ENCODE assay signal across 9 cellular contexts in genomic region chr1:227318003-227318851, GRCh38. TPM values are rescaled to one million over a fixed set of nuclear protein-coding genes. Genes with fewer than 3 reads are reported as not detected.
DNase-seq lines count a peak whose midpoint lies in the region; ATAC-seq and TF ChIP-seq lines count a peak whose summit lies in the region.
"Had no signal": no experiment of that assay in that cellular context is flagged by ENCODE, and none has a peak within 500 bp of the region (broad histone marks: within the 10 kb centered on the region; RNA-seq: fewer than 3 reads in every experiment).

Gene CDC42BPA (minus strand): TSS chr1:227318492. CDS start chr1:227317182, 1,310 bp downstream.

- H3K36me3 ChIP-seq in adrenal gland (replicated peaks in 1 of 2) = no peaks in the 10 kb centered on the region
- H3K36me3 ChIP-seq in uterus = no peaks in the 10 kb centered on the region

- no peaks in the 10 kb centered on the region for H3K27me3 ChIP-seq in adrenal gland
- no peaks in the 10 kb centered on the region for H3K27me3 ChIP-seq in uterus

- H3K27ac ChIP-seq in RWPE1 (peak within 1 kb of the TSS; percentile 94), adrenal gland (peak within 1 kb of the TSS; percentile 74 to 98 (median 95)), uterus (peak within 1 kb of the TSS; percentile 97)

- H3K4me3 ChIP-seq in adrenal gland (peak within 1 kb of the TSS; percentile 44 to 96 (median 93)), uterus (peak within 1 kb of the TSS; percentile 64 to 72)

- TF ChIP-seq CTCF in RWPE1 (conservative IDR thresholded peaks at IDR 0.05; ENCODE audit: low read depth) = no peak
- no peak for TF ChIP-seq CTCF in adrenal gland (IDR thresholded peaks at IDR 0.05)
- no peak for TF ChIP-seq CTCF in uterus (IDR thresholded peaks at IDR 0.05)

- POLR2A ChIA-PET in RWPE1 (lab: Yijun Ruan, JAX; ENCODE audit: low non-redundant PET) = interaction anchor here (0.5 kb wide), 2 partner anchors 40 to 1070 kb away, joined by 5 to 9 read pairs; no protein-coding TSS in a partner anchor

- peak; percentile 87 for ATAC-seq in Right ventricle myocardium superior (ENCODE audit: poor library complexity)

- intact Hi-C loops in adrenal gland (cut with DNase I) (loop anchor here in 1 of 2 donors (10.0 kb wide), 1 partner anchor 117 kb away; no protein-coding TSS in a partner anchor), Right ventricle myocardium superior (cut with DNase I) (loop anchor here (5.0 kb wide), 2 partner anchors 39 to 119 kb away; no protein-coding TSS in a partner anchor), uterus (cut with DNase I; ENCODE audit: low total_unique reads) (no loop called here)

- TF ChIP-seq POLR2A in adrenal gland (IDR thresholded peaks at IDR 0.05) (peak; percentile 42 to 64), uterus (IDR thresholded peaks at IDR 0.05) (peak in 1 of 2 donors; percentile 51)

- WGBS in adrenal gland, 4 donors = 0 to 1% (median 0%) methylated on average over 23 to 100 of the region's 100 CpGs; no CpG with 5 or more reads in 1 of the 4 donors

- no peaks in the 10 kb centered on the region for H3K9me3 ChIP-seq in adrenal gland (replicated peaks in 1 of 3)
- H3K9me3 ChIP-seq in uterus = no peaks in the 10 kb centered on the region

- CTCF ChIA-PET in RWPE1 (lab: Yijun Ruan, JAX) = interaction anchor here (1.2 kb wide), 1 partner anchor 119 kb away, joined by 3 read pairs; no protein-coding TSS in a partner anchor

- DNase-seq in NCI-H2029 (lab: John Stamatoyannopoulos, UW) (peak; percentile 35), NCI-H2029 treated with DMSO at 0.1 percent for 48 hours (lab: John Stamatoyannopoulos, UW) (no peak), HUDEP-2 (lab: John Stamatoyannopoulos, UW; ENCODE audit: unreplicated experiment in 76 of 76) (peak in 72 of 76 experiments; percentile 22 to 82 (median 67)), RWPE1 (ENCODE audit: low spot score) (peak; percentile 80), adrenal gland (peak; percentile 83 to 93 (median 85)), Right ventricle myocardium superior (peak; percentile 92), occipital lobe (lab: John Stamatoyannopoulos, UW) (peak; percentile 83), uterus (peak; percentile 78 to 83)
- DNase-seq: DND-41 had no signal

- peaks cover 6 to 13% of the 10 kb centered on the region in 2 donors for H3K4me1 ChIP-seq in adrenal gland (replicated peaks in 1 of 2)
- H3K4me1 ChIP-seq in uterus = no peaks in the 10 kb centered on the region

RNA-seq across cellular contexts. Expression of gene CDC42BPA, which starts in this region (rescaled TPM):
- total RNA-seq in adrenal gland (10 to 100 TPM; 32.8 to 73.8 (median 42.6) TPM), Right ventricle myocardium superior (40.5 TPM), occipital lobe (202 TPM), uterus (100 to 1,000 TPM in 1 of 4 donors, 10 to 100 TPM in 3; 32.9 to 116 (median 55.2) TPM)
- 10 to 100 TPM in 2 of 3 donors, 1 to 10 TPM in 1; 7.4 to 21.7 (median 14.1) TPM for polyA plus RNA-seq in adrenal gland
